Comparison of ENCODE assay signal across 1 cellular context in the genomic region with DNA sequence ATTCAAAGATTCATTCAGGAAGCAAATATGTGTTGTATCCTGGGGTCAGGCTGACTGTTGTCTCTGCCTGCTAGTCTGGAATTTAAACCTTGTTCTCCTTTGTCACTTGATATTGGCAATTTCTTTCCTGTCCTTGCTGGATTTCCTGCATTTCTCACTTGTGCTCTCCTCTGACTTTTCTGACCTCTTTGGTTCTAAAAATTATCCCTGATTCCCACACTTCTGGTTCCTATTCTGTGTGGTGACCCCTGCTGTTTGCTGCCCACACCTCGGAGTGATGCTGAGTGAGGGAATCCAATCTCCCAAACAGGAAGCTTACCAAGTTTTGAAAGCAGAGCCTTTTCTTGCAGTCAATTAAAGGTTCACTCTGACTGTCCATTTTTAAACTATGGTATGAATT.
TF ChIP-seq lines count a peak whose summit lies in the region.

No MANE protein-coding gene starts in this region.

TF ChIP-seq in IMR-90, 13 proteins besides CTCF, POLR2A, EP300 and RAD21:
- TF ChIP-seq MAZ (IDR thresholded peaks at IDR 0.05; ENCODE audit: borderline replicate concordance, low read depth, low read length) (no peak), BHLHE40 (IDR thresholded peaks at IDR 0.05; ENCODE audit: low read depth, low read length) (no peak), MXI1 (IDR thresholded peaks at IDR 0.05; ENCODE audit: borderline replicate concordance, low read depth, low read length) (no peak), SMC3 (IDR thresholded peaks at IDR 0.05; ENCODE audit: low read depth, low read length) (no peak), RFX5 (IDR thresholded peaks at IDR 0.05; ENCODE audit: low read depth, low read length) (no peak), FOS (IDR thresholded peaks at IDR 0.05; ENCODE audit: low read depth, low read length) (no peak), NFE2L2 (IDR thresholded peaks at IDR 0.05; ENCODE audit: low read depth, low read length) (no peak), CEBPB (IDR thresholded peaks at IDR 0.05; ENCODE audit: low read depth, low read length) (no peak), USF2 (IDR thresholded peaks at IDR 0.05; ENCODE audit: low read depth, low read length) (no peak), RCOR1 (IDR thresholded peaks at IDR 0.05; ENCODE audit: insufficient replicate concordance, low read length) (no peak), MAFK (IDR thresholded peaks at IDR 0.05; ENCODE audit: low read depth, low read length) (no peak), CHD1 (IDR thresholded peaks at IDR 0.05; ENCODE audit: low read depth, low read length) (no peak)
- TF ChIP-seq, protein P1, sequence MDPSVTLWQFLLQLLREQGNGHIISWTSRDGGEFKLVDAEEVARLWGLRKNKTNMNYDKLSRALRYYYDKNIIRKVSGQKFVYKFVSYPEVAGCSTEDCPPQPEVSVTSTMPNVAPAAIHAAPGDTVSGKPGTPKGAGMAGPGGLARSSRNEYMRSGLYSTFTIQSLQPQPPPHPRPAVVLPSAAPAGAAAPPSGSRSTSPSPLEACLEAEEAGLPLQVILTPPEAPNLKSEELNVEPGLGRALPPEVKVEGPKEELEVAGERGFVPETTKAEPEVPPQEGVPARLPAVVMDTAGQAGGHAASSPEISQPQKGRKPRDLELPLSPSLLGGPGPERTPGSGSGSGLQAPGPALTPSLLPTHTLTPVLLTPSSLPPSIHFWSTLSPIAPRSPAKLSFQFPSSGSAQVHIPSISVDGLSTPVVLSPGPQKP (IDR thresholded peaks at IDR 0.05; ENCODE audit: borderline replicate concordance, low read depth, low read length), result no peak
